Comparison of ENCODE assay signal across 12 cellular contexts in genomic region chr14:104237651-104238423, GRCh38.
"Had no signal": no experiment of that assay in that cellular context is flagged by ENCODE, and none has a peak within 500 bp of the region (broad histone marks: within the 10 kb centered on the region; RNA-seq: fewer than 3 reads in every experiment).

No MANE protein-coding gene starts in this region.

- H3K27me3 ChIP-seq: ascending aorta, uterus had no signal

- H3K4me3 Mint-ChIP-seq: activated B cell treated with CpG ODN at 0.5 μM for 24 hours; activated CD4-positive, alpha-beta T cell treated with anti-CD3 and anti-CD28 coated beads, Interleukin-2, amount 10 ng/mL, durations not matched to agents 24 days and 14 days; activated naive CD8-positive, alpha-beta T cell treated with anti-CD3 and anti-CD28 coated beads for 36 hours; neural crest cell; T-helper 1 cell treated with Interleukin-12 subunit alpha and Interleukin-12 subunit beta and Interleukin-4 antibody, amounts not matched to agents 30 μg/mL and 1 μg/mL, for 36 hours had no signal

- H3K36me3 ChIP-seq: ascending aorta, esophagus squamous epithelium, left ventricle myocardium inferior, uterus had no signal

- H3K27ac ChIP-seq: ascending aorta, esophagus squamous epithelium, left ventricle myocardium inferior, uterus had no signal

- H3K27me3 Mint-ChIP-seq: activated CD4-positive, alpha-beta T cell treated with anti-CD3 and anti-CD28 coated beads, Interleukin-2, amount 10 ng/mL, durations not matched to agents 24 days and 14 days had no signal

- H3K27ac Mint-ChIP-seq: activated B cell treated with CpG ODN at 0.5 μM for 24 hours; activated CD4-positive, alpha-beta T cell treated with anti-CD3 and anti-CD28 coated beads, Interleukin-2, amount 10 ng/mL, durations not matched to agents 24 days and 14 days; activated naive CD8-positive, alpha-beta T cell treated with anti-CD3 and anti-CD28 coated beads for 36 hours; T-helper 1 cell treated with Interleukin-12 subunit alpha and Interleukin-12 subunit beta and Interleukin-4 antibody, amounts not matched to agents 30 μg/mL and 1 μg/mL, for 36 hours had no signal

- H3K4me3 ChIP-seq: ascending aorta, esophagus squamous epithelium, left ventricle myocardium inferior, uterus had no signal

- H3K9me3 ChIP-seq: uterus had no signal

- H3K4me1 Mint-ChIP-seq: activated CD4-positive, alpha-beta T cell treated with anti-CD3 and anti-CD28 coated beads, Interleukin-2, amount 10 ng/mL, durations not matched to agents 24 days and 14 days; activated naive CD8-positive, alpha-beta T cell treated with anti-CD3 and anti-CD28 coated beads for 36 hours; neural crest cell had no signal

- DNase-seq: activated CD4-positive, alpha-beta T cell treated with anti-CD3 and anti-CD28 coated beads, Interleukin-2, amount 10 ng/mL, durations not matched to agents 24 days and 14 days; activated naive CD8-positive, alpha-beta T cell treated with anti-CD3 and anti-CD28 coated beads for 36 hours; esophagus squamous epithelium; foreskin fibroblast; left ventricle myocardium inferior; mesendoderm; stimulated activated naive CD4-positive, alpha-beta T cell treated with Interleukin-2 at 50 U/mL for 16 hours had no signal

- H3K36me3 Mint-ChIP-seq: activated naive CD8-positive, alpha-beta T cell treated with anti-CD3 and anti-CD28 coated beads for 36 hours had no signal

- H3K4me1 ChIP-seq: ascending aorta, esophagus squamous epithelium, left ventricle myocardium inferior, uterus had no signal
